9 cellular contexts compared by ENCODE assay signal in the genomic region with DNA sequence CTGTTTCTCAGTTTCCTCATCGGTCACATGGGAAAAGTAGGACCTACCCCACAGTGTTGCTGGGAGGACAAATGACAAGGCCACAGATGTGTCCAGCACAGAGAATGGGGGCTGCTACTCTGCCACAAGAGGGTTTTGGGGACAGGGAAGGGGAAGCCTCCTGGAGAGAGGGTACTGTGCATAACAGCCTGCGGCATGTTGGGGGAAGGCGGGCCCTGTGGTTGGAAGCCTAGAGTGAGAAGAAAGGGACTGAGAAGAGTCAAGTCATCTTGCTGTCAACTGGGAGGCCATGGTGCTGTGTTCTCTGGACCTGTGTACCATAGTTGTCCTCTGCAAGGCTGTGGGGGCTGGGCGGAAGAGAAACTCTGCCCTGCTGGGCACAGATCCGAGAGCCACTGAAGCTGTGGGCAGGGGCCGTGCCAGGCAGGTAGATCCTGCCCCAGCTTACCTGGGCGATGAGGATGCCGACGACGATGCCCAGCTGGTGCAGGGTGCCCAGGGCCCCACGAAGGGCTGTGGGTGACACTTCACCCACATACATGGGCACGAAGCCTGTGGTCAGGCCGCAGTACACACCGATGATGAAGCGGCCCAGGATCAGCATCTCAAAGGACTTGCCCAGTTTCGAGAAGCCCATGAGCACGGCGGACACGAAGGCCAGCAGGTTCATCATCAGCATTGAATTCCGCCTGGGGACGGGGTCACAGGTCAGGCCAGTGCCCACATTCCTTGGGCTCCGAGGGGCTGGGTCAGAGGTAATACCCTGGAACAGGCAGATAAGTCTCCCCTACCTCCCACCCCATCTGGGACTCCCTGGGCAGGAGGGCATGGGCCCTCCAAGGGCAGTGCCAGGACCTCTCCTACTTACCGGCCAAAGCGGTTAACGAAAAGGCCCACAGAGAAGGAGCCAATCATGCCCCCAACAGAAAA. TPM values are rescaled to one million over a fixed set of nuclear protein-coding genes. Genes with fewer than 3 reads are reported as not detected.
A peak's percentile ranks its signal among the peaks of the same experiment; 100 is the strongest.
DNase-seq lines count a peak whose midpoint lies in the region; ATAC-seq, FAIRE-seq and TF ChIP-seq lines count a peak whose summit lies in the region.
"Had no signal": no experiment of that assay in that cellular context is flagged by ENCODE, and none has a peak within 500 bp of the region (broad histone marks: within the 10 kb centered on the region; RNA-seq: fewer than 3 reads in every experiment).

No MANE protein-coding gene starts in this region.

- no peak for ATAC-seq in K562

- CTCF ChIA-PET in CD8-positive, alpha-beta memory T cell (lab: Charles Lee): interaction anchor here (10.1 kb wide), 1 partner anchor 141 kb away, joined by 141 read pairs; no protein-coding TSS in a partner anchor
- CTCF ChIA-PET in K562 (lab: Yijun Ruan, JAX; ENCODE audit: low intra/inter-chr PET ratio): interaction anchor here (0.6 to 2.8 kb wide), 2 partner anchors 143 to 521 kb away, joined by 3 to 32 read pairs; no protein-coding TSS in a partner anchor

- peaks cover 11 to 73% (median 22%) of the 10 kb centered on the region in 3 donors for H3K36me3 Mint-ChIP-seq in CD8-positive, alpha-beta memory T cell
- H3K36me3 Mint-ChIP-seq in osteocyte (ENCODE audit: unreplicated experiment): peaks cover 58% of the 10 kb centered on the region

- peak overlapping the region; percentile 89 to 99 (median 96) for H3K27ac Mint-ChIP-seq in CD8-positive, alpha-beta memory T cell
- H3K27ac Mint-ChIP-seq in osteocyte (ENCODE audit: unreplicated experiment): peak overlapping the region; percentile 69

- TF ChIP-seq CTCF in HL-60 (IDR thresholded peaks at IDR 0.05; ENCODE audit: insufficient read depth, low read length) (no peak), K562 (IDR thresholded peaks at IDR 0.05 in 2 of 3, conservative IDR thresholded peaks at IDR 0.05 in 1 of 3; ENCODE audit: insufficient read depth in 2 of 3, low read depth in 1 of 3, low read length in 3 of 3) (no peak), osteocyte (IDR thresholded peaks at IDR 0.05) (no peak), coronary artery (IDR thresholded peaks at IDR 0.05) (no peak)

- H3K9me3 ChIP-seq in CD8-positive, alpha-beta memory T cell (ENCODE audit: low read length): no peaks in the 10 kb centered on the region
- H3K9me3 ChIP-seq in K562 (replicated peaks; ENCODE audit: control insufficient read depth, insufficient read depth, low read depth, low read length): no peaks in the 10 kb centered on the region
- H3K9me3 ChIP-seq: ascending aorta, thoracic aorta had no signal

- H3K4me3 ChIP-seq in CD8-positive, alpha-beta memory T cell (ENCODE audit: low read length): peak overlapping the region; percentile 30
- H3K4me3 ChIP-seq in HL-60 (replicated peaks; ENCODE audit: insufficient read depth, low read length): no peak overlapping the region
- H3K4me3 ChIP-seq in K562: no peak overlapping the region
- no peak overlapping the region for H3K4me3 ChIP-seq in coronary artery
- H3K4me3 ChIP-seq: ascending aorta, thoracic aorta had no signal

- POLR2A ChIA-PET in CD8-positive, alpha-beta memory T cell (lab: Charles Lee): interaction anchor here (1.2 kb wide), 1 partner anchor 22 kb away, joined by 3 read pairs; no protein-coding TSS in a partner anchor
- POLR2A ChIA-PET in K562 (lab: Yijun Ruan, JAX): interaction anchor here (0.6 kb wide), 1 partner anchor 17 kb away, joined by 3 read pairs; no protein-coding TSS in a partner anchor

- H3K9me3 Mint-ChIP-seq in CD8-positive, alpha-beta memory T cell: no peaks in the 10 kb centered on the region
- no peaks in the 10 kb centered on the region for H3K9me3 Mint-ChIP-seq in osteocyte (ENCODE audit: unreplicated experiment)

- no peak for TF ChIP-seq EP300 in K562 (IDR thresholded peaks at IDR 0.05; ENCODE audit: low read length)

- H3K9me1 ChIP-seq in K562 (ENCODE audit: control insufficient read depth, insufficient read depth, low read length): peaks cover 25% of the 10 kb centered on the region

- H3K27me3 Mint-ChIP-seq in CD8-positive, alpha-beta memory T cell: peaks cover 0 to 3% of the 10 kb centered on the region in 2 donors
- no peaks in the 10 kb centered on the region for H3K27me3 Mint-ChIP-seq in osteocyte (ENCODE audit: unreplicated experiment)

- H2AFZ ChIP-seq in K562 (ENCODE audit: low read depth, low read length): no peak overlapping the region

- H3K4me1 Mint-ChIP-seq in CD8-positive, alpha-beta memory T cell: peaks cover 67 to 73% (median 68%) of the 10 kb centered on the region in 3 donors
- H3K4me1 Mint-ChIP-seq in osteocyte (ENCODE audit: unreplicated experiment): peaks cover 54% of the 10 kb centered on the region

- no peak for DNase-seq in CD8-positive, alpha-beta memory T cell
- DNase-seq in HL-60 (ENCODE audit: low read depth in 1 of 2, low spot score in 1 of 2): no peak
- DNase-seq in K562 (ENCODE audit: extremely low read depth in 1 of 4, low spot score in 3 of 4): peak in 1 of 4 experiments; percentile 7
- no peak for DNase-seq in osteocyte (ENCODE audit: extremely low spot score, unreplicated experiment)
- no peak for DNase-seq in stimulated activated CD4-positive, alpha-beta T cell treated with anti-CD3 and anti-CD28 coated beads, Interleukin-12 subunit alpha, Interleukin-12 subunit beta, amount 100 ng/mL, for 4 hours
- DNase-seq in NCI-H1092 (lab: John Stamatoyannopoulos, UW): no peak
- no peak for DNase-seq in coronary artery (ENCODE audit: low spot score)

- peaks cover 24% of the 10 kb centered on the region for H4K20me1 ChIP-seq in K562 (replicated peaks; ENCODE audit: control insufficient read depth, insufficient read depth, low read length)

- intact Hi-C loops in K562 (cut with micrococcal nuclease): loop anchor here (1.0 to 10.0 kb wide), 2 partner anchors 23 to 246 kb away; a partner anchor contains a TSS

- TF ChIP-seq RAD21 in K562 (CRISPR knock-in tag; conservative IDR thresholded peaks at IDR 0.05 in 1 of 2, IDR thresholded peaks at IDR 0.05 in 1 of 2): no peak

- no peaks in the 10 kb centered on the region for H3K27me3 ChIP-seq in CD8-positive, alpha-beta memory T cell (ENCODE audit: insufficient read depth, low read length, poor library complexity, severe bottlenecking)
- no peaks in the 10 kb centered on the region for H3K27me3 ChIP-seq in HL-60 (ENCODE audit: insufficient read depth, poor library complexity, severe bottlenecking)
- no peaks in the 10 kb centered on the region for H3K27me3 ChIP-seq in K562 (ENCODE audit: control insufficient read depth in 2 of 2, insufficient read depth in 2 of 2, low read length in 2 of 2)
- H3K27me3 ChIP-seq: ascending aorta had no signal

- TF ChIP-seq POLR2A in K562 (conservative IDR thresholded peaks at IDR 0.05): no peak

- WGBS in K562 (ENCODE audit: insufficient coverage, low coverage, missing lambda C conversion rate): 96% methylated on average over 25 of the region's 25 CpGs

- peak overlapping the region in 1 of 2 experiments; percentile 4; a peak in 1 of 4 replicates for H3K9ac ChIP-seq in K562 (ENCODE audit: insufficient read depth in 1 of 2, low read depth in 2 of 2, low read length in 2 of 2)

- H3K79me2 ChIP-seq in K562 (ENCODE audit: control insufficient read depth, insufficient read depth, low read length): peaks cover 52% of the 10 kb centered on the region

- peaks cover 49% of the 10 kb centered on the region for H3K36me3 ChIP-seq in CD8-positive, alpha-beta memory T cell (ENCODE audit: insufficient read depth, low read length)
- H3K36me3 ChIP-seq in K562 (ENCODE audit: control insufficient read depth, insufficient read depth, low read length): peaks cover 99% of the 10 kb centered on the region

- BruUV-seq in K562 (replicated peaks; lab: Mats Ljungman, UMichigan): no TSS peak

- H3K4me2 ChIP-seq in K562 (ENCODE audit: insufficient read depth, low read length): no peak overlapping the region

- in situ Hi-C loops in K562 (cut with MboI): no loop called here

- peak overlapping the region; percentile 77 for H3K27ac ChIP-seq in CD8-positive, alpha-beta memory T cell (ENCODE audit: low read depth, low read length)
- H3K27ac ChIP-seq in HL-60 (replicated peaks) (peak overlapping the region; percentile 82), K562 (ENCODE audit: extremely low read depth, low read depth, low read length) (no peak overlapping the region), coronary artery (no peak overlapping the region)

- no peak for FAIRE-seq in K562 (lab: Jason Lieb, UNC)

- H3K4me3 Mint-ChIP-seq in CD8-positive, alpha-beta memory T cell: peak overlapping the region; percentile 63 to 88 (median 81)
- H3K4me3 Mint-ChIP-seq in osteocyte (ENCODE audit: unreplicated experiment): no peak overlapping the region

- H3K4me1 ChIP-seq in CD8-positive, alpha-beta memory T cell (ENCODE audit: insufficient read depth, low read length): peaks cover 63% of the 10 kb centered on the region
- peaks cover 59 to 79% of the 10 kb centered on the region in 2 experiments for H3K4me1 ChIP-seq in K562 (replicated peaks in 1 of 2; ENCODE audit: control insufficient read depth in 2 of 2, insufficient read depth in 2 of 2, low read length in 2 of 2)

TF ChIP-seq in K562, 482 proteins besides CTCF, POLR2A, EP300 and RAD21 (continues in another document):
- TF ChIP-seq PML (IDR thresholded peaks at IDR 0.05; ENCODE audit: low read length): 0 out of 2 replicates have a peak, but pooled peaks have one; percentile 4

RNA-seq across cellular contexts. Expression of a gene that starts 28.2 kb away (rescaled TPM):
- total RNA-seq in CD8-positive, alpha-beta memory T cell: 100 to 1,000 TPM; 103 to 108 TPM
- polyA plus RNA-seq in CD8-positive, alpha-beta memory T cell: 42.6 TPM
- 278 and 566 TPM in 2 replicates for total RNA-seq in K562 (2011; cell fraction: chromatin; rRNA removed; ENCODE audit: low replicate concordance)
- 420 and 508 TPM in 2 replicates for total RNA-seq in K562 (2011; cell fraction: nucleolus; rRNA removed)
- 435 and 495 TPM in 2 replicates for total RNA-seq in K562 (2011; cell fraction: nucleoplasm; rRNA removed)
- 93.1 and 145 TPM in 2 replicates for total RNA-seq in K562 (2014; rRNA removed)
- total RNA-seq in K562 (2014; rRNA removed; fragmentation: Illumina TruSeq; extraction: Trizol): 39.4 and 42.8 TPM in 2 replicates
- 34.9 and 37.4 TPM in 2 replicates for total RNA-seq in K562 (2015; rRNA removed; fragmentation: Illumina TruSeq; extraction: Trizol)
- total RNA-seq in K562 (2021): 141 and 153 TPM in 2 replicates
- polyA plus RNA-seq in K562 (2011; rRNA removed): 53.4 and 142 TPM in 2 replicates
- polyA plus RNA-seq in K562 (2011; cell fraction: cytosol; rRNA removed): 95.7 and 144 TPM in 2 replicates
- 174 and 230 TPM in 2 replicates for polyA plus RNA-seq in K562 (2011; cell fraction: nucleus; rRNA removed)
- 54.8 and 81.2 TPM in 2 replicates for polyA plus RNA-seq in K562 (2012)
- polyA plus RNA-seq in K562 (2014; fragmentation: Illumina TruSeq; extraction: Trizol): 73.4 and 73.6 TPM in 2 replicates
- polyA plus RNA-seq in K562 (2014; fragmentation: Nextera tagmentation; extraction: Ambion mirVana): 10 to 100 TPM; 12.6 to 22.9 TPM
- 48.0 and 52.8 TPM in 2 replicates for polyA plus RNA-seq in K562 (2014; rRNA removed)
- 56.6 and 73.8 TPM in 2 replicates for polyA minus RNA-seq in K562 (2011; rRNA and poly(A)+ RNA removed)
- polyA minus RNA-seq in K562 (2011; cell fraction: cytosol; rRNA and poly(A)+ RNA removed): 98.1 and 111 TPM in 2 replicates
- 86.4 and 99.1 TPM in 2 replicates for polyA minus RNA-seq in K562 (2011; cell fraction: nucleus; rRNA and poly(A)+ RNA removed)
- 200 and 236 TPM in 2 replicates for total RNA-seq in osteocyte

Comparison
In these comparisons a context has a peak if more than half of its experiments do, and no peak if none do; other contexts are left out.
1. H3K27ac ChIP-seq: peak in CD8-positive, alpha-beta memory T cell (single experiment) and HL-60 (single experiment); none in K562 (single experiment) and coronary artery (0 of 2).